In the genomic region with DNA sequence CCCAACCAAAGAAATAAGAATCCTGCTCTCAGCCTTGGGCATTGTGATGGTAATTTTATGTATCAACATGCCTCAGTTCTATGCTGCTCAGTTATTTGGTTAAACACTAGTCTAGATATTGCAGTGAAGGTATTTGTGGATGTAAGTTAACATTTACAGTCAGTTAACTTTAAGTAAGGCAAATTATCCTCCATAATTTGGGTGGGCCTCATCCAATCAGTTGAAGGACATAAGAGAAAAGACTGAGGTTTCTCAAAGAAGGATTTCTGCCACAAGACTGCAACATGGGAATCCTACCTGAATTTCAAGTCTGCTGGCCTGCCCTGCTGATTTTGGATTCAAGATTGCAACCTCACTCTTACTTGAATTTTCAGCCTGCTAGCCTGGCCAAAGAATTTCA, we compare ENCODE assay signal across 8 cellular contexts.
"Had no signal": no experiment of that assay in that cellular context is flagged by ENCODE, and none has a peak within 500 bp of the region (broad histone marks: within the 10 kb centered on the region; RNA-seq: fewer than 3 reads in every experiment).

No MANE protein-coding gene starts in this region.

- DNase-seq: IMR-90, Karpas-422, Kasumi-1, KBM-7, KG1 had no signal

- H3K27ac ChIP-seq: HL-60, KMS-11 had no signal

- FAIRE-seq: HTR-8/SVneo had no signal

- H3K9ac ChIP-seq: KMS-11 had no signal

- H3K4me2 ChIP-seq: KMS-11 had no signal
